In the genomic region with DNA sequence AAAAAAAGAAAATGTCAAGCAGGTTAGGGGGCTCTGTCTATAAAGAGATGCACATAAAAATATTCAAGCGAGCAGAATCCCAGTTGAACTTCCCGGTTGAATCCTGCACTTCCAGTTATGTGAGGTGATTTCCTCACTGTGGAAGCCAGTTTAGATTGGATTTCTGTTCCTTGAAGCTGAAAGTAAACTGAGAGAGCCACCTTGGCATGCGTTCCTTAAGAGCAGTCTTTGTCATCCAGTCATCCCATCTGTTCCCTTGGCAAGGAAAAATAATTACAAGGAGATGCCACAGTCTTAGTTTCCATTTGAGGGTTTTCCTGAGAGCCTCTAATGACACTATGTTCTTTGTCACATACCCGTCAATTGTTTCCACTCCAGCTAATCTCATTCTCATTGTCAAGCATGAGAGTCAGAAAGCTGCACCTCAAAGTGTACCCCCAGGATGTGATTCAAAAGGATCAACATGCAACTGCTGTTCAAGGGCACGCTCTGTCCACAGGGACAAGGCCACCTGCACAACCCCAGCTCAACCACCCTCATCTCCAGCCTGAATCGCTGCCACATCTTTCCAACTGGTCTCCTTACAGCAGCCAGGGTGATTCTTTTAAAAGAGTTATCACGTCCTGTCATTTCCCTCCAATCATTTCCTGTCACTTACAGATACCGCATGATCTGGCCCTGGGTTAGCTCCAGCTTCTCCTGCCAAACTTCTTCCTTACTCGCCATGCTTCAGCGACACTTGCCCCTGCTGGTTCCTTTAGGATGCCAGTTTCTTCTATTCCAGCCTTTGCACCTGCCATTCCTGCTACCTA, we compare ENCODE assay signal across 14 cellular contexts. TPM values are rescaled to one million over a fixed set of nuclear protein-coding genes. Genes with fewer than 3 reads are reported as not detected.
DNase-seq lines count a peak whose midpoint lies in the region; ATAC-seq and TF ChIP-seq lines count a peak whose summit lies in the region.
"Had no signal": no experiment of that assay in that cellular context is flagged by ENCODE, and none has a peak within 500 bp of the region (broad histone marks: within the 10 kb centered on the region; RNA-seq: fewer than 3 reads in every experiment).

No MANE protein-coding gene starts in this region.

- peaks cover 9% of the 10 kb centered on the region; the same call in 1 of the 2 replicates for H3F3A ChIP-seq in GM23248 (ENCODE audit: insufficient read depth)

- in situ Hi-C loops in GM23248 (cut with MboI), result no loop called here

- POLR2A ChIA-PET in WTC11 (lab: Charles Lee), result interaction anchor here (0.5 kb wide), 1 partner anchor 67 kb away, joined by 6 read pairs; no protein-coding TSS in a partner anchor

- H3K4ac ChIP-seq in neuronal stem cell (ENCODE audit: low read length), result no peak overlapping the region

- TF ChIP-seq CTCF in C4-2B (conservative IDR thresholded peaks at IDR 0.05), result no peak
- no peak for TF ChIP-seq CTCF in WTC11 (IDR thresholded peaks at IDR 0.05)
- no peak for TF ChIP-seq CTCF in foreskin keratinocyte (conservative IDR thresholded peaks at IDR 0.05)

- no peaks in the 10 kb centered on the region for H3K9me3 ChIP-seq in GM23248 (ENCODE audit: low read depth)
- H3K9me3 ChIP-seq in neuronal stem cell (replicated peaks in 1 of 2; ENCODE audit: control insufficient read depth in 2 of 2, insufficient read depth in 1 of 2, low read depth in 1 of 2, low read length in 2 of 2), result peaks cover 0 to 7% of the 10 kb centered on the region in 2 donors

- H3K4me1 ChIP-seq in GM23248 (ENCODE audit: insufficient read depth), result peaks cover 16% of the 10 kb centered on the region
- H3K4me1 ChIP-seq in foreskin keratinocyte, result peaks cover 16% of the 10 kb centered on the region
- peaks cover 0 to 2% of the 10 kb centered on the region in 2 donors for H3K4me1 ChIP-seq in neuronal stem cell (ENCODE audit: control insufficient read depth in 2 of 2, insufficient read depth in 1 of 2, low read depth in 1 of 2, low read length in 2 of 2)

- no peak overlapping the region for H3K18ac ChIP-seq in neuronal stem cell (ENCODE audit: low read length)

- H2BK15ac ChIP-seq in neuronal stem cell (ENCODE audit: low read length), result no peak overlapping the region

- no peaks in the 10 kb centered on the region for H3K9me2 ChIP-seq in GM23248 (ENCODE audit: insufficient read depth)

- CTCF ChIA-PET in WTC11 (lab: Charles Lee), result interaction anchor here (0.7 to 2.1 kb wide), 4 partner anchors 53 to 205 kb away, joined by 3 to 6 read pairs (median 5); no protein-coding TSS in a partner anchor

- H2BK12ac ChIP-seq in neuronal stem cell (ENCODE audit: low read length), result no peak overlapping the region

- ATAC-seq in WTC11 (no peak), HG03175 (IDR thresholded peaks at IDR 0.05; ENCODE audit: unreplicated experiment) (no peak), foreskin keratinocyte (no peak)
- no peak for ATAC-seq in activated T-cell treated with anti-CD3 and anti-CD28 coated beads, Interleukin-2, amount 50 U/mL, for 4 hours

- H3K4me3 Mint-ChIP-seq in WTC11, result no peak overlapping the region
- no peak overlapping the region for H3K4me3 Mint-ChIP-seq in activated T-cell treated with anti-CD3 and anti-CD28 coated beads, Interleukin-2, amount 50 U/mL, for 4 hours
- H3K4me3 Mint-ChIP-seq: CD4-positive, CD25-positive, alpha-beta regulatory T cell had no signal

- no peak overlapping the region for H4K91ac ChIP-seq in neuronal stem cell (ENCODE audit: low read depth, low read length, poor library complexity)

- no peaks in the 10 kb centered on the region for H3K9me3 Mint-ChIP-seq in WTC11
- peaks cover 12% of the 10 kb centered on the region for H3K9me3 Mint-ChIP-seq in activated T-cell treated with anti-CD3 and anti-CD28 coated beads, Interleukin-2, amount 50 U/mL, for 4 hours

- H3K4me1 Mint-ChIP-seq in WTC11, result no peaks in the 10 kb centered on the region
- H3K4me1 Mint-ChIP-seq in activated T-cell treated with anti-CD3 and anti-CD28 coated beads, Interleukin-2, amount 50 U/mL, for 4 hours (ENCODE audit: low read depth), result peaks cover 20% of the 10 kb centered on the region

- H3K14ac ChIP-seq in neuronal stem cell (ENCODE audit: low read length), result no peak overlapping the region

- H2AFZ ChIP-seq in GM23248 (no peak overlapping the region), neuronal stem cell (ENCODE audit: low read length) (no peak overlapping the region)

- H3K79me2 ChIP-seq in GM23248 (ENCODE audit: insufficient read depth), result no peaks in the 10 kb centered on the region

- H3K36me3 ChIP-seq in GM23248 (ENCODE audit: low read depth) (no peaks in the 10 kb centered on the region), neuronal stem cell (replicated peaks in 1 of 2; ENCODE audit: control insufficient read depth in 2 of 2, insufficient read depth in 2 of 2, low read length in 2 of 2) (no peaks in the 10 kb centered on the region)

- DNase-seq in GM23248, result peak; percentile 47
- no peak for DNase-seq in WTC11 (ENCODE audit: low spot score)
- peak; percentile 43 for DNase-seq in islet precursor cell
- DNase-seq in activated T-cell treated with anti-CD3 and anti-CD28 coated beads, Interleukin-2, amount 50 U/mL, for 4 hours, result no peak
- DNase-seq in foreskin keratinocyte, result no peak
- DNase-seq in neuronal stem cell (ENCODE audit: low spot score), result no peak
- DNase-seq: CD4-positive, CD25-positive, alpha-beta regulatory T cell; cerebellar nuclear complex; NCI-H345; stimulated activated CD4-positive, alpha-beta T cell treated with anti-CD3 and anti-CD28 coated beads, Interleukin-2, amount 100 ng/mL, for 48 hours had no signal

- H2AK5ac ChIP-seq in neuronal stem cell (ENCODE audit: low read depth, low read length), result no peak overlapping the region

- no peak overlapping the region for H2BK5ac ChIP-seq in neuronal stem cell (ENCODE audit: low read length)

- H3K4me3 ChIP-seq in GM23248, result no peak overlapping the region
- H3K4me3 ChIP-seq in neuronal stem cell (ENCODE audit: low read length in 2 of 2), result no peak overlapping the region
- H3K4me3 ChIP-seq: SK-N-MC had no signal

- no peak overlapping the region for H3K23ac ChIP-seq in neuronal stem cell (ENCODE audit: low read depth, low read length, poor library complexity)

- no peak overlapping the region for H3K9ac ChIP-seq in GM23248
- no peak overlapping the region for H3K9ac ChIP-seq in neuronal stem cell (ENCODE audit: low read depth, low read length, poor library complexity)

- H3K27ac Mint-ChIP-seq in WTC11, result no peak overlapping the region

- no peaks in the 10 kb centered on the region for H3K79me1 ChIP-seq in neuronal stem cell (ENCODE audit: low read depth, low read length)

- H3K27me3 Mint-ChIP-seq in WTC11 (ENCODE audit: low read depth), result no peaks in the 10 kb centered on the region
- H3K27me3 Mint-ChIP-seq in activated T-cell treated with anti-CD3 and anti-CD28 coated beads, Interleukin-2, amount 50 U/mL, for 4 hours (ENCODE audit: low read depth), result peaks cover 8% of the 10 kb centered on the region

- H3K27me3 ChIP-seq in GM23248 (replicated peaks; ENCODE audit: insufficient read depth) (no peaks in the 10 kb centered on the region), foreskin keratinocyte (no peaks in the 10 kb centered on the region), neuronal stem cell (ENCODE audit: control insufficient read depth in 3 of 3, insufficient read depth in 3 of 3, low read depth in 1 of 3, low read length in 3 of 3) (peaks cover 0 to 7% (median 0%) of the 10 kb centered on the region in 3 experiments)

- no peak overlapping the region for H2BK120ac ChIP-seq in neuronal stem cell (ENCODE audit: low read depth, low read length)

- WGBS in GM23248 (ENCODE audit: low coverage in 1 of 2, low lambda C conversion rate in 2 of 2, missing lambda C conversion rate in 2 of 2), 2 experiments, result 25 to 26% methylated on average over 10 of the region's 10 CpGs
- WGBS in neuronal stem cell (ENCODE audit: extremely low coverage in 2 of 2, insufficient read length in 2 of 2, insufficient replicate concordance in 1 of 2), 2 donors, result no CpG with 5 or more reads among the region's 10 CpGs

- H3K27ac ChIP-seq in C4-2B, result peak overlapping the region; percentile 64
- H3K27ac ChIP-seq in GM23248, result no peak overlapping the region
- no peak overlapping the region for H3K27ac ChIP-seq in foreskin keratinocyte
- H3K27ac ChIP-seq in neuronal stem cell (replicated peaks; ENCODE audit: low read length), result no peak overlapping the region
- H3K27ac ChIP-seq: epithelial cell of prostate, SK-N-MC had no signal

- no peak overlapping the region for H3K4me2 ChIP-seq in GM23248 (ENCODE audit: unreplicated experiment)
- H3K4me2 ChIP-seq in neuronal stem cell (ENCODE audit: insufficient read depth, low read length, poor library complexity, severe bottlenecking), result no peak overlapping the region

- no peaks in the 10 kb centered on the region for H3K36me3 Mint-ChIP-seq in WTC11
- H3K36me3 Mint-ChIP-seq in activated T-cell treated with anti-CD3 and anti-CD28 coated beads, Interleukin-2, amount 50 U/mL, for 4 hours (ENCODE audit: insufficient read depth), result peaks cover 2% of the 10 kb centered on the region
- H3K36me3 Mint-ChIP-seq: CD4-positive, CD25-positive, alpha-beta regulatory T cell had no signal

- no peak overlapping the region for H4K8ac ChIP-seq in neuronal stem cell (ENCODE audit: low read depth, low read length)

- no peaks in the 10 kb centered on the region for H4K20me1 ChIP-seq in GM23248 (ENCODE audit: insufficient read depth)

RNA-seq across cellular contexts. Expression of gene TCP11L2, which starts 18.0 kb away (rescaled TPM):
- 26.2 and 32.2 TPM in 2 replicates for total RNA-seq in GM23248 (2014; rRNA removed; shearing (Covaris generic))
- polyA plus RNA-seq in GM23248 (2016; fragmentation: Nextera tagmentation; extraction: Ambion mirVana) (17.7 and 18.9 TPM in 2 replicates), foreskin keratinocyte (0.39 and 0.57 TPM in 2 replicates)
- total RNA-seq in WTC11 (2021) (11.9 to 12.8 TPM (median 12.3 TPM) in 3 replicates), foreskin keratinocyte (4.1 and 5.9 TPM in 2 replicates)
- total RNA-seq in activated T-cell treated with anti-CD3 and anti-CD28 coated beads, Interleukin-2, amount 50 U/mL, for 4 hours, result 1 to 10 TPM; 2.5 to 3.9 (median 2.6) TPM
- 5.3 TPM for polyA plus RNA-seq in neuronal stem cell (2013, experiment 1 of 2)
- 5.4 TPM for polyA plus RNA-seq in neuronal stem cell (2013, experiment 2 of 2)

RNA-seq across cellular contexts. Expression of gene CKAP4, which starts 36.7 kb away (rescaled TPM):
- 210 and 219 TPM in 2 replicates for total RNA-seq in GM23248 (2014; rRNA removed; shearing (Covaris generic))
- 318 and 335 TPM in 2 replicates for polyA plus RNA-seq in GM23248 (2016; fragmentation: Nextera tagmentation; extraction: Ambion mirVana)
- 67.2 to 69.6 TPM (median 67.8 TPM) in 3 replicates for total RNA-seq in WTC11 (2021)
- 10 to 100 TPM; 10.5 to 13.5 (median 10.6) TPM for total RNA-seq in activated T-cell treated with anti-CD3 and anti-CD28 coated beads, Interleukin-2, amount 50 U/mL, for 4 hours
- total RNA-seq in foreskin keratinocyte, result 119 and 121 TPM in 2 replicates
- polyA plus RNA-seq in foreskin keratinocyte, result 91.0 and 94.9 TPM in 2 replicates
- polyA plus RNA-seq in neuronal stem cell (2013, experiment 1 of 2), result 122 TPM
- 125 TPM for polyA plus RNA-seq in neuronal stem cell (2013, experiment 2 of 2)

Comparison
In these comparisons a context has a peak if more than half of its experiments do, and no peak if none do; other contexts are left out.
1. DNase-seq: peak in GM23248 (single experiment) and islet precursor cell (single experiment); none in WTC11 (single experiment), activated T-cell treated with anti-CD3 and anti-CD28 coated beads, Interleukin-2, amount 50 U/mL, for 4 hours (single experiment), foreskin keratinocyte (0 of 2) and neuronal stem cell (single experiment).